Comparison of ENCODE assay signal across 17 cellular contexts in genomic region chr3:40914475-40914874, GRCh38.
DNase-seq lines count a peak whose midpoint lies in the region; ATAC-seq, FAIRE-seq and TF ChIP-seq lines count a peak whose summit lies in the region.
"Had no signal": no experiment of that assay in that cellular context is flagged by ENCODE, and none has a peak within 500 bp of the region (broad histone marks: within the 10 kb centered on the region; RNA-seq: fewer than 3 reads in every experiment).

No MANE protein-coding gene starts in this region.

- H2AFZ ChIP-seq in H1 (ENCODE audit: low read length): no peak overlapping the region

- no peaks in the 10 kb centered on the region for H4K20me1 ChIP-seq in H1 (replicated peaks in 1 of 2; ENCODE audit: control insufficient read depth in 1 of 2, insufficient read depth in 2 of 2, low read length in 2 of 2)

- no peaks in the 10 kb centered on the region for H3K9me3 ChIP-seq in H1 (ENCODE audit: insufficient read depth in 2 of 2, low read depth in 1 of 2, low read length in 1 of 2)
- H3K9me3 ChIP-seq: BE2C, Caco-2, HAP-1 had no signal

- no peaks in the 10 kb centered on the region for H3K79me2 ChIP-seq in H1 (ENCODE audit: control insufficient read depth in 1 of 2, insufficient read depth in 2 of 2, low read length in 2 of 2)

- no peak overlapping the region for H2BK15ac ChIP-seq in H1 (ENCODE audit: low read length)

- CTCF ChIA-PET in H1 (lab: Charles Lee; ENCODE audit: partially characterized antibody): interaction anchor here (2.4 kb wide), 1 partner anchor 15 kb away, joined by 4 read pairs; no protein-coding TSS in a partner anchor

- in situ Hi-C loops in G401 (cut with HindIII; ENCODE audit: low sequenced_read_pairs): no loop called here
- in situ Hi-C loops in ACHN (cut with HindIII; ENCODE audit: low pct_ligation_motif_present, low pct_unique_long_range_greater_than_20kb, low sequenced_read_pairs): no loop called here

- 0 out of 2 replicates have a peak overlapping the region, but pooled peaks have one; percentile 13 for H2BK5ac ChIP-seq in H1 (ENCODE audit: low read depth, low read length)

- no peaks in the 10 kb centered on the region for H3K9me3 Mint-ChIP-seq in endothelial cell (ENCODE audit: unreplicated experiment)
- H3K9me3 Mint-ChIP-seq: CD4-positive, alpha-beta T cell had no signal

- H3K79me1 ChIP-seq in H1 (ENCODE audit: low read depth, low read length): no peaks in the 10 kb centered on the region; the same call in 1 of the 2 replicates

- H3K4me2 ChIP-seq in H1 (ENCODE audit: insufficient read depth in 1 of 2, low read depth in 2 of 2, low read length in 2 of 2): no peak overlapping the region

- H3K4ac ChIP-seq in H1 (replicated peaks; ENCODE audit: insufficient read length, low read depth, low read length): no peak overlapping the region

- no peaks in the 10 kb centered on the region for H3K36me3 ChIP-seq in H1 (ENCODE audit: control insufficient read depth in 2 of 4, insufficient read depth in 4 of 4, low read length in 3 of 4)
- H3K36me3 ChIP-seq: BE2C, HAP-1 had no signal

- no peak overlapping the region for H3K27ac Mint-ChIP-seq in endothelial cell (ENCODE audit: unreplicated experiment)
- H3K27ac Mint-ChIP-seq: CD4-positive, alpha-beta T cell had no signal

- no peak overlapping the region for H3K27ac ChIP-seq in H1 (ENCODE audit: low read depth, low read length)
- H3K27ac ChIP-seq: HL-60 had no signal

- no peak for TF ChIP-seq RAD21 in H1 (IDR thresholded peaks at IDR 0.05 in 1 of 2, conservative IDR thresholded peaks at IDR 0.05 in 1 of 2; ENCODE audit: low read depth in 2 of 2, low read length in 2 of 2)

- H2BK20ac ChIP-seq in H1 (ENCODE audit: low read length): no peak overlapping the region

- no peak overlapping the region for H4K5ac ChIP-seq in H1 (ENCODE audit: insufficient read length, low read depth, low read length)

- no peak overlapping the region for H4K91ac ChIP-seq in H1 (replicated peaks; ENCODE audit: insufficient read length, low read length)

- no peaks in the 10 kb centered on the region for H3K27me3 ChIP-seq in H1 (replicated peaks in 1 of 4; ENCODE audit: control insufficient read depth in 3 of 4, extremely low read depth in 1 of 4, insufficient read depth in 3 of 4, low read length in 3 of 4)
- H3K27me3 ChIP-seq: BE2C had no signal

- no peak overlapping the region for H3K18ac ChIP-seq in H1 (ENCODE audit: extremely low read depth, low read length)

- DNase-seq in G401 (ENCODE audit: low spot score) (peak; percentile 33), H1 (ENCODE audit: low read depth in 1 of 2, low spot score in 2 of 2) (no peak), ACHN (no peak), NCI-H2081 (lab: John Stamatoyannopoulos, UW) (no peak), endothelial cell (ENCODE audit: low spot score) (no peak)
- DNase-seq: BE2C; Caco-2; CD4-positive, alpha-beta T cell; DMS79 treated with DMSO at 0.1 percent for 48 hours; IMR-90 had no signal

- POLR2A ChIA-PET in H1 (lab: Charles Lee; ENCODE audit: partially characterized antibody): no interaction called here

- no peak overlapping the region for H2BK120ac ChIP-seq in H1 (replicated peaks; ENCODE audit: low read depth, low read length)

- H4K8ac ChIP-seq in H1 (ENCODE audit: extremely low read depth, insufficient read depth, low read length): no peak overlapping the region

- no peak for TF ChIP-seq POLR2A in H1 (IDR thresholded peaks at IDR 0.05; ENCODE audit: control extremely low read depth in 1 of 2, low read depth in 2 of 2, low read length in 2 of 2)

- no peak for TF ChIP-seq CTCF in H1 (IDR thresholded peaks at IDR 0.05; ENCODE audit: control extremely low read depth in 1 of 3, insufficient read depth in 1 of 3, low read depth in 1 of 3, low read length in 3 of 3)
- TF ChIP-seq CTCF in endothelial cell (IDR thresholded peaks at IDR 0.05; ENCODE audit: unreplicated experiment): no peak

- 89% methylated on average over 2 of the region's 2 CpGs; no CpG with 5 or more reads in 1 of the 2 experiments for WGBS in H1 (ENCODE audit: extremely low coverage in 1 of 2, insufficient coverage in 1 of 2, insufficient read length in 1 of 2, insufficient replicate concordance in 2 of 2, low coverage in 1 of 2, low lambda C conversion rate in 2 of 2, missing lambda C conversion rate in 1 of 2), 2 experiments

- ATAC-seq in GM18907 (IDR thresholded peaks at IDR 0.05; ENCODE audit: unreplicated experiment) (peak; percentile 27), HG03097 (IDR thresholded peaks at IDR 0.05; ENCODE audit: low FRiP score, unreplicated experiment) (peak; percentile 37)
- ATAC-seq in activated CD4-positive, CD25-positive, alpha-beta regulatory T cell treated with anti-CD3 and anti-CD28 coated beads, Interleukin-2, amount 50 U/mL, for 24 hours: no peak
- ATAC-seq: K562 had no signal

- peaks cover 9% of the 10 kb centered on the region for H3K4me1 Mint-ChIP-seq in endothelial cell (ENCODE audit: unreplicated experiment)

- no peaks in the 10 kb centered on the region; the same call in 1 of the 2 replicates for H3K23me2 ChIP-seq in H1 (ENCODE audit: low read depth, low read length)

- H3K14ac ChIP-seq in H1 (ENCODE audit: insufficient read length): no peak overlapping the region

- H3K36me3 Mint-ChIP-seq in endothelial cell (ENCODE audit: low read depth, unreplicated experiment): no peaks in the 10 kb centered on the region

- no peak overlapping the region for H2AK5ac ChIP-seq in H1 (ENCODE audit: low read depth, low read length)

- no peaks in the 10 kb centered on the region; a peak in 1 of 7 replicates for H3K4me1 ChIP-seq in H1 (replicated peaks in 1 of 4; ENCODE audit: control insufficient read depth in 3 of 4, insufficient read depth in 4 of 4, low read length in 3 of 4)
- H3K4me1 ChIP-seq: BE2C, HAP-1 had no signal

- H3K9ac ChIP-seq in H1 (replicated peaks in 1 of 4; ENCODE audit: extremely low read depth in 1 of 4, low read depth in 3 of 4, low read length in 3 of 4): no peak overlapping the region

- H3K56ac ChIP-seq in H1 (replicated peaks; ENCODE audit: insufficient read length, low read depth, low read length): no peak overlapping the region

- no peak for TF ChIP-seq EP300 in H1 (IDR thresholded peaks at IDR 0.05; ENCODE audit: borderline replicate concordance in 1 of 2, low read depth in 2 of 2, low read length in 2 of 2)

- H3K4me3 Mint-ChIP-seq in endothelial cell (ENCODE audit: unreplicated experiment): no peak overlapping the region
- H3K4me3 Mint-ChIP-seq: CD4-positive, alpha-beta T cell had no signal

- FAIRE-seq in H1 (lab: Jason Lieb, UNC): no peak
- FAIRE-seq: GM12891, K562 had no signal

- H3K4me3 ChIP-seq in H1 (ENCODE audit: extremely low read depth in 1 of 4, insufficient read depth in 2 of 4, low read depth in 3 of 4, low read length in 4 of 4): no peak overlapping the region
- H3K4me3 ChIP-seq: HAP-1, K562 had no signal

- H2BK12ac ChIP-seq in H1 (ENCODE audit: low read depth, low read length): no peak overlapping the region

- no peak overlapping the region for H3K23ac ChIP-seq in H1 (ENCODE audit: insufficient read length)

- H3K27me3 Mint-ChIP-seq in endothelial cell (ENCODE audit: unreplicated experiment): peaks cover 4% of the 10 kb centered on the region

TF ChIP-seq in H1, 55 proteins besides CTCF, POLR2A, EP300 and RAD21:
- TF ChIP-seq RNF2 (IDR thresholded peaks at IDR 0.05; ENCODE audit: borderline replicate concordance, low read depth, low read length, missing control alignments, poor library complexity, severe bottlenecking) (no peak), HDAC2 (IDR thresholded peaks at IDR 0.05; ENCODE audit: borderline replicate concordance in 1 of 2, low read depth in 2 of 2, low read length in 2 of 2) (no peak)
TF ChIP-seq in H1: peak in this region for 0.

Comparison
In these comparisons a context has a peak if more than half of its experiments do, and no peak if none do; other contexts are left out.
1. ATAC-seq: peak in GM18907 (single experiment) and HG03097 (single experiment); none in activated CD4-positive, CD25-positive, alpha-beta regulatory T cell treated with anti-CD3 and anti-CD28 coated beads, Interleukin-2, amount 50 U/mL, for 24 hours (0 of 2).